ENCODE assay signal across 8 cellular contexts in genomic region chr6:133951881-133952814, GRCh38. TPM values are rescaled to one million over a fixed set of nuclear protein-coding genes. Genes with fewer than 3 reads are reported as not detected.
A peak's percentile ranks its signal among the peaks of the same experiment; 100 is the strongest.
DNase-seq lines count a peak whose midpoint lies in the region; ATAC-seq, FAIRE-seq and TF ChIP-seq lines count a peak whose summit lies in the region.

No MANE protein-coding gene starts in this region.

- H4K8ac ChIP-seq in neuronal stem cell (ENCODE audit: low read depth, low read length) = no peak overlapping the region

- H3K27me3 Mint-ChIP-seq in activated naive CD4-positive, alpha-beta T cell treated with anti-CD3 and anti-CD28 coated beads, Interleukin-2, amount 10 ng/mL, durations not matched to agents 7 days and 5 days = peaks cover 6% of the 10 kb centered on the region

- peak; percentile 54 for ATAC-seq in GM21423 (IDR thresholded peaks at IDR 0.05; ENCODE audit: unreplicated experiment)

- H3K9me3 ChIP-seq in HUES48 (ENCODE audit: control insufficient read depth, insufficient read depth, low read length) (no peaks in the 10 kb centered on the region), neuronal stem cell (replicated peaks in 1 of 2; ENCODE audit: control insufficient read depth in 2 of 2, insufficient read depth in 1 of 2, low read depth in 1 of 2, low read length in 2 of 2) (no peaks in the 10 kb centered on the region), tibial nerve (no peaks in the 10 kb centered on the region)

- H3K18ac ChIP-seq in neuronal stem cell (ENCODE audit: low read length) = peak overlapping the region; percentile 90

- H3K4me2 ChIP-seq in neuronal stem cell (ENCODE audit: insufficient read depth, low read length, poor library complexity, severe bottlenecking) = peak overlapping the region; percentile 90

- H4K91ac ChIP-seq in neuronal stem cell (ENCODE audit: low read depth, low read length, poor library complexity) = no peak overlapping the region

- H3K14ac ChIP-seq in neuronal stem cell (ENCODE audit: low read length) = peak overlapping the region; percentile 33

- H3K9me3 Mint-ChIP-seq in activated naive CD4-positive, alpha-beta T cell treated with anti-CD3 and anti-CD28 coated beads, Interleukin-2, amount 10 ng/mL, durations not matched to agents 7 days and 5 days = no peaks in the 10 kb centered on the region

- no peaks in the 10 kb centered on the region for H3K36me3 ChIP-seq in HUES48 (ENCODE audit: control insufficient read depth, insufficient read depth, low read length)
- no peaks in the 10 kb centered on the region for H3K36me3 ChIP-seq in neuronal stem cell (replicated peaks in 1 of 2; ENCODE audit: control insufficient read depth in 2 of 2, insufficient read depth in 2 of 2, low read length in 2 of 2)
- H3K36me3 ChIP-seq in tibial nerve = no peaks in the 10 kb centered on the region

- peak overlapping the region; percentile 81 for H2AFZ ChIP-seq in neuronal stem cell (ENCODE audit: low read length)

- H3K4me1 Mint-ChIP-seq in activated naive CD4-positive, alpha-beta T cell treated with anti-CD3 and anti-CD28 coated beads, Interleukin-2, amount 10 ng/mL, durations not matched to agents 7 days and 5 days = peaks cover 40% of the 10 kb centered on the region

- peak in 1 of 2 donors; percentile 36 for TF ChIP-seq EP300 in tibial nerve (IDR thresholded peaks at IDR 0.05)

- H3K27me3 ChIP-seq in HUES48 (ENCODE audit: control insufficient read depth, insufficient read depth, low read length) (peaks cover 9% of the 10 kb centered on the region), neuronal stem cell (ENCODE audit: control insufficient read depth in 3 of 3, insufficient read depth in 3 of 3, low read depth in 1 of 3, low read length in 3 of 3) (peaks cover 0 to 7% (median 0%) of the 10 kb centered on the region in 3 experiments), tibial nerve (no peaks in the 10 kb centered on the region)

- DNase-seq in DMS79 treated with DMSO at 0.1 percent for 48 hours (lab: John Stamatoyannopoulos, UW) = peak; percentile 70
- peak; percentile 45 for DNase-seq in activated naive CD4-positive, alpha-beta T cell treated with anti-CD3 and anti-CD28 coated beads, Interleukin-2, amount 10 ng/mL, durations not matched to agents 7 days and 5 days
- peak; percentile 35 to 53 for DNase-seq in frontal cortex (ENCODE audit: low spot score in 2 of 2)
- DNase-seq in neuronal stem cell (ENCODE audit: low spot score) = peak; percentile 51
- DNase-seq in tibial nerve (ENCODE audit: low spot score in 2 of 2) = peak; percentile 48 to 65

- H3K9ac ChIP-seq in HUES48 (ENCODE audit: low read depth, low read length) (no peak overlapping the region), neuronal stem cell (ENCODE audit: low read depth, low read length, poor library complexity) (peak overlapping the region; percentile 83)

- peak overlapping the region; percentile 96 for H3K4me3 Mint-ChIP-seq in activated naive CD4-positive, alpha-beta T cell treated with anti-CD3 and anti-CD28 coated beads, Interleukin-2, amount 10 ng/mL, durations not matched to agents 7 days and 5 days

- no peak overlapping the region for H3K4ac ChIP-seq in neuronal stem cell (ENCODE audit: low read length)

- H2AK5ac ChIP-seq in neuronal stem cell (ENCODE audit: low read depth, low read length) = peak overlapping the region; percentile 26

- peak overlapping the region; percentile 83 for H3K27ac Mint-ChIP-seq in activated naive CD4-positive, alpha-beta T cell treated with anti-CD3 and anti-CD28 coated beads, Interleukin-2, amount 10 ng/mL, durations not matched to agents 7 days and 5 days

- H2BK5ac ChIP-seq in neuronal stem cell (ENCODE audit: low read length) = peak overlapping the region; percentile 14

- peak; percentile 72; the same call in 1 of the 2 replicates for TF ChIP-seq POLR2A in Raji (IDR thresholded peaks at IDR 0.05; ENCODE audit: insufficient read depth, low read depth, low read length)
- TF ChIP-seq POLR2A in tibial nerve (IDR thresholded peaks at IDR 0.05) = no peak

- H2BK120ac ChIP-seq in neuronal stem cell (ENCODE audit: low read depth, low read length) = no peak overlapping the region

- H3K27ac ChIP-seq in HUES48 (ENCODE audit: low read depth, low read length) = peak overlapping the region; percentile 9
- H3K27ac ChIP-seq in neuronal stem cell (replicated peaks; ENCODE audit: low read length) = no peak overlapping the region
- peak overlapping the region; percentile 83 to 98 (median 98) for H3K27ac ChIP-seq in tibial nerve

- H3K4me3 ChIP-seq in HUES48 (ENCODE audit: low read depth, low read length) = peak overlapping the region; percentile 88
- peak overlapping the region; percentile 57 to 90 for H3K4me3 ChIP-seq in neuronal stem cell (ENCODE audit: low read length in 2 of 2)
- H3K4me3 ChIP-seq in tibial nerve = peak overlapping the region; percentile 57 to 97 (median 80)

- H3K4me1 ChIP-seq in HUES48 (ENCODE audit: control insufficient read depth, insufficient read depth, low read length) (peaks cover 15% of the 10 kb centered on the region), neuronal stem cell (ENCODE audit: control insufficient read depth in 2 of 2, insufficient read depth in 1 of 2, low read depth in 1 of 2, low read length in 2 of 2) (peaks cover 3 to 17% of the 10 kb centered on the region in 2 donors), tibial nerve (peaks cover 0 to 39% (median 0%) of the 10 kb centered on the region in 4 donors)

- H3K23ac ChIP-seq in neuronal stem cell (ENCODE audit: low read depth, low read length, poor library complexity) = peak overlapping the region; percentile 48

- no peak overlapping the region for H2BK15ac ChIP-seq in neuronal stem cell (ENCODE audit: low read length)

- no CpG with 5 or more reads among the region's 65 CpGs for WGBS in neuronal stem cell (ENCODE audit: extremely low coverage in 2 of 2, insufficient read length in 2 of 2, insufficient replicate concordance in 1 of 2), 2 donors
- 1 to 2% methylated on average over 56 to 59 of the region's 65 CpGs for WGBS in tibial nerve, 2 donors

- CTCF ChIA-PET in activated naive CD4-positive, alpha-beta T cell treated with anti-CD3 and anti-CD28 coated beads, Interleukin-2, amount 10 ng/mL, durations not matched to agents 7 days and 5 days (lab: Charles Lee) = no interaction called here

- no peak overlapping the region for H2BK12ac ChIP-seq in neuronal stem cell (ENCODE audit: low read length)

- peak; percentile 31 to 68 (median 42) for TF ChIP-seq CTCF in tibial nerve (IDR thresholded peaks at IDR 0.05)

- no peaks in the 10 kb centered on the region for H3K79me1 ChIP-seq in neuronal stem cell (ENCODE audit: low read depth, low read length)

- no peak for FAIRE-seq in frontal cortex (lab: Jason Lieb, UNC)

- H3K36me3 Mint-ChIP-seq in activated naive CD4-positive, alpha-beta T cell treated with anti-CD3 and anti-CD28 coated beads, Interleukin-2, amount 10 ng/mL, durations not matched to agents 7 days and 5 days = peaks cover 3% of the 10 kb centered on the region

RNA-seq across cellular contexts. Expression of gene TBPL1, which starts 0.9 kb away (rescaled TPM):
- total RNA-seq in frontal cortex = 29.3 TPM
- polyA plus RNA-seq in neuronal stem cell (2013, experiment 1 of 2) = 99.0 TPM
- 103 TPM for polyA plus RNA-seq in neuronal stem cell (2013, experiment 2 of 2)
- 10 to 100 TPM in 1 of 4 donors, 1 to 10 TPM in 3; 4.8 to 14.9 (median 6.6) TPM for total RNA-seq in tibial nerve
